Comparison of ENCODE assay signal across 14 cellular contexts in genomic region chr13:98450012-98450411, GRCh38.
A peak's percentile ranks its signal among the peaks of the same experiment; 100 is the strongest.
DNase-seq lines count a peak whose midpoint lies in the region; ATAC-seq and TF ChIP-seq lines count a peak whose summit lies in the region.
"Had no signal": no experiment of that assay in that cellular context is flagged by ENCODE, and none has a peak within 500 bp of the region (broad histone marks: within the 10 kb centered on the region; RNA-seq: fewer than 3 reads in every experiment).

No MANE protein-coding gene starts in this region.

- 85% methylated on average over 1 of the region's 1 CpG for WGBS in HUES64
- 40 to 67% methylated on average over 1 of the region's 1 CpG for WGBS in esophagus, 2 donors

- POLR2A ChIA-PET in CD8-positive, alpha-beta T cell (lab: Charles Lee): no interaction called here

- H3K4me1 Mint-ChIP-seq in CD8-positive, alpha-beta T cell (ENCODE audit: low read depth): peaks cover 25% of the 10 kb centered on the region
- peaks cover 72% of the 10 kb centered on the region for H3K4me1 Mint-ChIP-seq in osteocyte (ENCODE audit: unreplicated experiment)

- no peaks in the 10 kb centered on the region for H3K9me3 ChIP-seq in CD8-positive, alpha-beta T cell (ENCODE audit: low read length)
- H3K9me3 ChIP-seq in HUES64 (ENCODE audit: insufficient read depth, low read depth, low read length) (no peaks in the 10 kb centered on the region), esophagus (ENCODE audit: control insufficient read depth in 2 of 2, insufficient read depth in 1 of 2, low read depth in 1 of 2, low read length in 1 of 2) (no peaks in the 10 kb centered on the region)
- H3K9me3 ChIP-seq: Caco-2 had no signal

- TF ChIP-seq CTCF in CD8-positive, alpha-beta T cell (IDR thresholded peaks at IDR 0.05): no peak
- TF ChIP-seq CTCF in osteocyte (IDR thresholded peaks at IDR 0.05): no peak

- intact Hi-C loops in CD8-positive, alpha-beta T cell (cut with DNase I, micrococcal nuclease): no loop called here

- CTCF ChIA-PET in CD8-positive, alpha-beta T cell (lab: Charles Lee): interaction anchor here (0.7 to 2.5 kb wide), 8 partner anchors 8 to 223 kb away, joined by 3 to 27 read pairs (median 4); no protein-coding TSS in a partner anchor

- DNase-seq in CD8-positive, alpha-beta T cell: no peak
- DNase-seq in osteocyte (ENCODE audit: extremely low spot score, unreplicated experiment): no peak
- no peak for DNase-seq in NCI-H510A treated with DMSO at 0.1 percent for 48 hours (lab: John Stamatoyannopoulos, UW)
- no peak for DNase-seq in NCI-H2227 (lab: John Stamatoyannopoulos, UW; ENCODE audit: unreplicated experiment)
- DNase-seq in NOMO-1 treated with DMSO at 0.1 percent for 48 hours (lab: John Stamatoyannopoulos, UW; ENCODE audit: unreplicated experiment): no peak
- DNase-seq: activated CD4-positive, alpha-beta T cell treated with anti-CD3 and anti-CD28 coated beads for 1 hour; activated gamma-delta T cell treated with Interleukin-2 at 50 U/mL for 16 hours; Caco-2 had no signal

- peaks cover 25% of the 10 kb centered on the region for H3K4me1 ChIP-seq in CD8-positive, alpha-beta T cell (ENCODE audit: insufficient read depth, low read length)
- H3K4me1 ChIP-seq in HUES64 (ENCODE audit: insufficient read depth, low read length) (peaks cover 21% of the 10 kb centered on the region), esophagus (ENCODE audit: control insufficient read depth in 2 of 2, insufficient read depth in 2 of 2, low read length in 1 of 2) (peaks cover 7 to 10% of the 10 kb centered on the region in 2 donors)
- H3K4me1 ChIP-seq: Caco-2, parathyroid adenoma had no signal

- peaks cover 4% of the 10 kb centered on the region for H3K36me3 ChIP-seq in CD8-positive, alpha-beta T cell (ENCODE audit: insufficient read depth, low read length)
- H3K36me3 ChIP-seq in HUES64 (ENCODE audit: insufficient read depth, low read length) (peaks cover 73% of the 10 kb centered on the region), esophagus (ENCODE audit: control insufficient read depth in 2 of 2, insufficient read depth in 2 of 2, low read length in 1 of 2) (peaks cover 7 to 32% of the 10 kb centered on the region in 2 donors)

- no peak overlapping the region for H3K9ac ChIP-seq in HUES64 (ENCODE audit: low read depth, low read length)
- H3K9ac ChIP-seq: parathyroid adenoma had no signal

- ATAC-seq in CD8-positive, alpha-beta T cell: no peak
- no peak for ATAC-seq in HG02884 (IDR thresholded peaks at IDR 0.05; ENCODE audit: unreplicated experiment)
- ATAC-seq: SK-N-SH treated with all-trans-retinoic acid at 6 μM for 48 hours had no signal

- peak overlapping the region; percentile 46 for H3K27ac Mint-ChIP-seq in CD8-positive, alpha-beta T cell
- peak overlapping the region; percentile 90 for H3K27ac Mint-ChIP-seq in osteocyte (ENCODE audit: unreplicated experiment)
- H3K27ac Mint-ChIP-seq: dendritic cell treated with granulocyte-macrophage colony-stimulating factor and Interleukin-4, amounts not matched to agents 40 ng/mL and 50 ng/mL, for 4 days had no signal

- no peaks in the 10 kb centered on the region for H3K27me3 Mint-ChIP-seq in CD8-positive, alpha-beta T cell (ENCODE audit: low read depth)
- no peaks in the 10 kb centered on the region for H3K27me3 Mint-ChIP-seq in osteocyte (ENCODE audit: unreplicated experiment)
- H3K27me3 Mint-ChIP-seq: dendritic cell treated with granulocyte-macrophage colony-stimulating factor and Interleukin-4, amounts not matched to agents 40 ng/mL and 50 ng/mL, for 4 days had no signal

- no peak overlapping the region for H3K27ac ChIP-seq in CD8-positive, alpha-beta T cell (ENCODE audit: low read depth, low read length)
- H3K27ac ChIP-seq in HUES64 (ENCODE audit: low read depth, low read length): peak overlapping the region; percentile 7; the same call in 1 of the 2 replicates
- H3K27ac ChIP-seq in esophagus (ENCODE audit: low read depth in 2 of 2, low read length in 1 of 2): peak overlapping the region; percentile 11 to 73
- H3K27ac ChIP-seq: parathyroid adenoma had no signal

- no peak overlapping the region for H3K4me3 Mint-ChIP-seq in CD8-positive, alpha-beta T cell
- H3K4me3 Mint-ChIP-seq in osteocyte (ENCODE audit: unreplicated experiment): no peak overlapping the region
- H3K4me3 Mint-ChIP-seq: dendritic cell treated with granulocyte-macrophage colony-stimulating factor and Interleukin-4, amounts not matched to agents 40 ng/mL and 50 ng/mL, for 4 days had no signal

- peaks cover 62% of the 10 kb centered on the region for H3K36me3 Mint-ChIP-seq in CD8-positive, alpha-beta T cell
- peaks cover 34% of the 10 kb centered on the region for H3K36me3 Mint-ChIP-seq in osteocyte (ENCODE audit: unreplicated experiment)

- H3K9me3 Mint-ChIP-seq in CD8-positive, alpha-beta T cell: no peaks in the 10 kb centered on the region
- no peaks in the 10 kb centered on the region for H3K9me3 Mint-ChIP-seq in osteocyte (ENCODE audit: unreplicated experiment)
- H3K9me3 Mint-ChIP-seq: dendritic cell treated with granulocyte-macrophage colony-stimulating factor and Interleukin-4, amounts not matched to agents 40 ng/mL and 50 ng/mL, for 4 days had no signal

- H3K4me3 ChIP-seq in CD8-positive, alpha-beta T cell (ENCODE audit: low read depth, low read length): no peak overlapping the region
- H3K4me3 ChIP-seq in HUES64 (ENCODE audit: low read length) (no peak overlapping the region), esophagus (ENCODE audit: low read depth in 1 of 2, low read length in 2 of 2) (no peak overlapping the region)

- no peaks in the 10 kb centered on the region for H3K27me3 ChIP-seq in CD8-positive, alpha-beta T cell (ENCODE audit: insufficient read depth, low read length)
- no peaks in the 10 kb centered on the region for H3K27me3 ChIP-seq in HUES64 (ENCODE audit: insufficient read depth, low read length)
- H3K27me3 ChIP-seq in esophagus (ENCODE audit: control insufficient read depth in 1 of 2, insufficient read depth in 2 of 2, low read length in 2 of 2): no peaks in the 10 kb centered on the region
